Comparison of ENCODE assay signal across 8 cellular contexts in genomic region chr5:143350790-143351603, GRCh38. TPM values are rescaled to one million over a fixed set of nuclear protein-coding genes. Genes with fewer than 3 reads are reported as not detected.
A peak's percentile ranks its signal among the peaks of the same experiment; 100 is the strongest.
DNase-seq lines count a peak whose midpoint lies in the region; ATAC-seq, FAIRE-seq and TF ChIP-seq lines count a peak whose summit lies in the region.

No MANE protein-coding gene starts in this region.

- TF ChIP-seq CTCF in HCT116 (IDR thresholded peaks at IDR 0.05 in 2 of 3, conservative IDR thresholded peaks at IDR 0.05 in 1 of 3; ENCODE audit: borderline replicate concordance in 1 of 3, insufficient read depth in 1 of 3, low read depth in 2 of 3, low read length in 2 of 3), result no peak
- no peak for TF ChIP-seq CTCF in HepG2 (CRISPR knock-in tag; IDR thresholded peaks at IDR 0.05)
- TF ChIP-seq CTCF in tibial artery (IDR thresholded peaks at IDR 0.05), result no peak

- DNase-seq in HCT116 (ENCODE audit: low read depth, low spot score) (peak; percentile 27), HepG2 (ENCODE audit: low spot score) (no peak), amniotic stem cell (lab: John Stamatoyannopoulos, UW) (no peak), midbrain (lab: John Stamatoyannopoulos, UW) (no peak), tibial artery (no peak)
- DNase-seq in activated effector memory CD4-positive, alpha-beta T cell treated with anti-CD3 and anti-CD28 coated beads, Interleukin-2, amount 50 U/mL, for 16 hours, result no peak

- peak overlapping the region in 5 of 11 experiments; percentile 3 to 67 (median 48); a peak in 7 of 22 replicates for H3K27ac ChIP-seq in BLaER1 treated with 17β-estradiol and CSF1 and Interleukin-3, amounts not matched to agents 10 nM and 100 nM
- H3K27ac ChIP-seq in HCT116 (ENCODE audit: low read depth, low read length) (no peak overlapping the region), HepG2 (ENCODE audit: extremely low read length, insufficient read depth, low read length) (no peak overlapping the region), tibial artery (no peak overlapping the region)

- H4K20me1 ChIP-seq in BLaER1 treated with 17β-estradiol and CSF1 and Interleukin-3, amounts not matched to agents 10 nM and 100 nM, result peaks cover 87 to 100% (median 100%) of the 10 kb centered on the region in 11 experiments
- H4K20me1 ChIP-seq in HCT116 (ENCODE audit: insufficient read depth) (no peaks in the 10 kb centered on the region), HepG2 (ENCODE audit: insufficient read depth, low read length) (peaks cover 5% of the 10 kb centered on the region; the same call in 1 of the 2 replicates)

- TF ChIP-seq EP300 in HepG2 (IDR thresholded peaks at IDR 0.05; ENCODE audit: low read depth in 2 of 2, low read length in 2 of 2), result no peak
- TF ChIP-seq EP300 in HepG2 (CRISPR knock-in tag; IDR thresholded peaks at IDR 0.05; ENCODE audit: borderline replicate concordance), result no peak

- CTCF ChIA-PET in HCT116 (lab: Charles Lee) (no interaction called here), HepG2 (lab: Yijun Ruan, JAX; ENCODE audit: low intra/inter-chr PET ratio, low total read pairs) (no interaction called here)

- intact Hi-C loops in HCT116 (cut with micrococcal nuclease), result no loop called here
- intact Hi-C loops in HepG2 (cut with micrococcal nuclease; ENCODE audit: unreplicated experiment), result no loop called here
- intact Hi-C loops in tibial artery (cut with DNase I; ENCODE audit: low total_unique reads), result no loop called here

- in situ Hi-C loops in HepG2 (cut with HindIII; ENCODE audit: extremely low pct_ligation_motif_present, low pct_unique_long_range_greater_than_20kb), result no loop called here

- no peak overlapping the region for H3K9ac ChIP-seq in BLaER1 treated with 17β-estradiol and CSF1 and Interleukin-3, amounts not matched to agents 10 nM and 100 nM
- H3K9ac ChIP-seq in HCT116 (ENCODE audit: low read length) (no peak overlapping the region), HepG2 (ENCODE audit: insufficient read depth, low read depth, low read length) (no peak overlapping the region)

- 94% methylated on average over 3 of the region's 3 CpGs for WGBS in HepG2 (ENCODE audit: low lambda C conversion rate)

- POLR2A ChIA-PET in HCT116 (lab: Charles Lee) (no interaction called here), HepG2 (lab: Yijun Ruan, JAX) (no interaction called here)

- H3K36me3 ChIP-seq in BLaER1 treated with 17β-estradiol and CSF1 and Interleukin-3, amounts not matched to agents 10 nM and 100 nM, result peaks cover 8 to 98% (median 73%) of the 10 kb centered on the region in 11 experiments; a peak in 21 of 22 replicates
- no peaks in the 10 kb centered on the region for H3K36me3 ChIP-seq in HCT116 (ENCODE audit: control insufficient read depth in 1 of 2, insufficient read depth in 2 of 2, low read length in 2 of 2)
- no peaks in the 10 kb centered on the region; a peak in 1 of 5 replicates for H3K36me3 ChIP-seq in HepG2 (replicated peaks in 1 of 2; ENCODE audit: control insufficient read depth in 1 of 2, insufficient read depth in 2 of 2, low read length in 2 of 2)
- H3K36me3 ChIP-seq in tibial artery, result no peaks in the 10 kb centered on the region

- BruUV-seq in HCT116 (replicated peaks; lab: Mats Ljungman, UMichigan) (no TSS peak), HepG2 (replicated peaks; lab: Mats Ljungman, UMichigan) (no TSS peak)

- H3K79me2 ChIP-seq in HCT116 (ENCODE audit: insufficient read depth, low read length) (no peaks in the 10 kb centered on the region; the same call in 1 of the 2 replicates), HepG2 (ENCODE audit: insufficient read depth, low read length) (peaks cover 6% of the 10 kb centered on the region)

- no peak for TF ChIP-seq POLR2A in HCT116 (IDR thresholded peaks at IDR 0.05; ENCODE audit: borderline replicate concordance, extremely low read depth, insufficient read depth, insufficient read length)
- no peak for TF ChIP-seq POLR2A in HepG2 (IDR thresholded peaks at IDR 0.05; ENCODE audit: insufficient read depth in 1 of 2, low read depth in 2 of 2, low read length in 2 of 2)

- peaks cover 6 to 94% (median 29%) of the 10 kb centered on the region in 10 experiments; a peak in 17 of 20 replicates for H3K4me1 ChIP-seq in BLaER1 treated with 17β-estradiol and CSF1 and Interleukin-3, amounts not matched to agents 10 nM and 100 nM
- H3K4me1 ChIP-seq in HCT116 (ENCODE audit: control insufficient read depth in 1 of 2, insufficient read depth in 2 of 2, low read length in 2 of 2) (peaks cover 23 to 41% of the 10 kb centered on the region in 2 experiments), HepG2 (ENCODE audit: insufficient read depth, low read length) (peaks cover 53% of the 10 kb centered on the region), tibial artery (peaks cover 0 to 96% (median 57%) of the 10 kb centered on the region in 4 donors)

- peak overlapping the region in 6 of 11 experiments; percentile 3 to 75 (median 50); a peak in 11 of 22 replicates for H3K4me2 ChIP-seq in BLaER1 treated with 17β-estradiol and CSF1 and Interleukin-3, amounts not matched to agents 10 nM and 100 nM
- H3K4me2 ChIP-seq in HCT116 (ENCODE audit: low read length) (peak overlapping the region; percentile 21), HepG2 (ENCODE audit: low read depth, low read length) (no peak overlapping the region)

- RAD21 ChIA-PET in HCT116 (lab: Charles Lee; ENCODE audit: low non-redundant PET in 1 of 2, low total read pairs in 2 of 2, uncharacterized antibody in 2 of 2, unreplicated experiment in 2 of 2), result no interaction called here

- H2AFZ ChIP-seq in HCT116 (ENCODE audit: low read depth, low read length, poor library complexity, severe bottlenecking) (no peak overlapping the region), HepG2 (ENCODE audit: low read length) (no peak overlapping the region)

- H3K4me3 ChIP-seq in BLaER1 treated with 17β-estradiol and CSF1 and Interleukin-3, amounts not matched to agents 10 nM and 100 nM, result no peak overlapping the region
- H3K4me3 ChIP-seq in HCT116 (replicated peaks in 1 of 2; ENCODE audit: low read depth in 1 of 2, low read length in 2 of 2), result no peak overlapping the region
- no peak overlapping the region for H3K4me3 ChIP-seq in HepG2 (replicated peaks in 1 of 3; ENCODE audit: insufficient read depth in 1 of 3, low read depth in 2 of 3, low read length in 3 of 3)
- no peak overlapping the region for H3K4me3 ChIP-seq in tibial artery

- H3K27me3 ChIP-seq in BLaER1 treated with 17β-estradiol and CSF1 and Interleukin-3, amounts not matched to agents 10 nM and 100 nM, result no peaks in the 10 kb centered on the region
- H3K27me3 ChIP-seq in HCT116 (ENCODE audit: insufficient read depth, low read length), result no peaks in the 10 kb centered on the region
- no peaks in the 10 kb centered on the region; a peak in 1 of 5 replicates for H3K27me3 ChIP-seq in HepG2 (ENCODE audit: control insufficient read depth in 1 of 2, insufficient read depth in 2 of 2, low read length in 2 of 2)
- H3K27me3 ChIP-seq in tibial artery, result no peaks in the 10 kb centered on the region

- FAIRE-seq in HepG2 (lab: Jason Lieb, UNC), result no peak

- peak; percentile 57 for ATAC-seq in HCT116
- peak; percentile 82 for ATAC-seq in SK-N-SH treated with all-trans-retinoic acid at 6 μM for 48 hours
- ATAC-seq in HepG2, result no peak

- no peak for TF ChIP-seq RAD21 in HCT116 (IDR thresholded peaks at IDR 0.05; ENCODE audit: low read depth)
- no peak for TF ChIP-seq RAD21 in HepG2 (CRISPR knock-in tag; IDR thresholded peaks at IDR 0.05)

- H3K9me2 ChIP-seq in HCT116 (ENCODE audit: insufficient read depth), result no peaks in the 10 kb centered on the region

- H3K9me3 ChIP-seq in BLaER1 treated with 17β-estradiol and CSF1 and Interleukin-3, amounts not matched to agents 10 nM and 100 nM (replicated peaks in 1 of 11), result peaks cover 0 to 20% (median 4%) of the 10 kb centered on the region in 11 experiments; a peak in 9 of 22 replicates
- H3K9me3 ChIP-seq in HCT116 (ENCODE audit: control insufficient read depth in 1 of 2, insufficient read depth in 1 of 2, low read depth in 1 of 2, low read length in 2 of 2), result no peaks in the 10 kb centered on the region
- no peaks in the 10 kb centered on the region for H3K9me3 ChIP-seq in HepG2 (ENCODE audit: low read length)
- H3K9me3 ChIP-seq in tibial artery, result no peaks in the 10 kb centered on the region

TF ChIP-seq in HCT116, 20 proteins besides CTCF, POLR2A, EP300 and RAD21 (continues in another document):
- TF ChIP-seq TCF7L2 (IDR thresholded peaks at IDR 0.05; ENCODE audit: borderline replicate concordance, extremely low read depth, insufficient read depth, insufficient read length), result peak; percentile 42
- TF ChIP-seq FOSL1 (IDR thresholded peaks at IDR 0.05; ENCODE audit: low read depth), result peak; percentile 56

TF ChIP-seq in SK-N-SH treated with all-trans-retinoic acid at 6 μM for 48 hours, 23 proteins besides CTCF, POLR2A, EP300 and RAD21:
- TF ChIP-seq OSR1 (CRISPR knock-in tag; IDR thresholded peaks at IDR 0.05), result no peak
- TF ChIP-seq ISL1 (CRISPR knock-in tag; IDR thresholded peaks at IDR 0.05), result peak; percentile 19; the same call in 1 of the 2 replicates

RNA-seq across cellular contexts. Expression of gene NR3C1, which starts 52.5 kb away (rescaled TPM):
- 16.0 TPM for total RNA-seq in HCT116 (2021; ENCODE audit: unreplicated experiment)
- polyA plus RNA-seq in HCT116 (2012), result 2.6 and 3.7 TPM in 2 replicates
- 24.3 and 30.0 TPM in 2 replicates for total RNA-seq in HepG2 (2016; rRNA removed; fragmentation: Illumina TruSeq; extraction: Trizol)
- 34.6 and 40.8 TPM in 2 replicates for total RNA-seq in HepG2 (2016; cell fraction: cytosol; rRNA removed; fragmentation: Illumina TruSeq; extraction: Trizol; ENCODE audit: low read depth)
- 27.6 and 29.7 TPM in 2 replicates for total RNA-seq in HepG2 (2016; cell fraction: insoluble cytoplasmic fraction; rRNA removed; fragmentation: Illumina TruSeq; extraction: Trizol)
- total RNA-seq in HepG2 (2016; cell fraction: membrane; rRNA removed; fragmentation: Illumina TruSeq; extraction: Trizol), result 42.6 and 43.8 TPM in 2 replicates
- 41.0 and 41.5 TPM in 2 replicates for total RNA-seq in HepG2 (2016; cell fraction: nucleus; rRNA removed; fragmentation: Illumina TruSeq; extraction: Trizol)
- 8.9 and 10.0 TPM in 2 replicates for polyA plus RNA-seq in HepG2 (2011; rRNA removed)
- 4.5 and 7.8 TPM in 2 replicates for polyA plus RNA-seq in HepG2 (2011; cell fraction: cytosol; rRNA removed)
- polyA plus RNA-seq in HepG2 (2011; cell fraction: nucleus; rRNA removed), result 4.7 and 5.3 TPM in 2 replicates
- polyA plus RNA-seq in HepG2 (2012), result 17.8 and 19.1 TPM in 2 replicates
- 0.48 and 0.52 TPM in 2 replicates for polyA plus RNA-seq in HepG2 (2016; cell fraction: cytosol; fragmentation: Illumina TruSeq; extraction: Trizol; ENCODE audit: low read depth)
- 14.7 and 15.8 TPM in 2 replicates for polyA plus RNA-seq in HepG2 (2016; cell fraction: insoluble cytoplasmic fraction; fragmentation: Illumina TruSeq; extraction: Trizol; ENCODE audit: low read depth)
- polyA plus RNA-seq in HepG2 (2016; cell fraction: membrane; fragmentation: Illumina TruSeq; extraction: Trizol; ENCODE audit: low read depth), result 3.1 and 3.3 TPM in 2 replicates
- 11.1 and 11.7 TPM in 2 replicates for polyA plus RNA-seq in HepG2 (2016; cell fraction: nucleus; fragmentation: Illumina TruSeq; extraction: Trizol; ENCODE audit: insufficient read depth, low read depth)
- 13.6 and 58.6 TPM in 2 replicates for polyA minus RNA-seq in HepG2 (2011; rRNA and poly(A)+ RNA removed; ENCODE audit: low replicate concordance)
- 18.9 and 21.2 TPM in 2 replicates for polyA minus RNA-seq in HepG2 (2011; cell fraction: cytosol; rRNA and poly(A)+ RNA removed)
- 45.3 and 61.3 TPM in 2 replicates for polyA minus RNA-seq in HepG2 (2011; cell fraction: nucleus; rRNA and poly(A)+ RNA removed)
